Comparison of ENCODE assay signal across 8 cellular contexts in genomic region chr3:184362668-184363540, GRCh38. TPM values are rescaled to one million over a fixed set of nuclear protein-coding genes. Genes with fewer than 3 reads are reported as not detected.
DNase-seq lines count a peak whose midpoint lies in the region; ATAC-seq and TF ChIP-seq lines count a peak whose summit lies in the region.

No MANE protein-coding gene starts in this region.

- peak; percentile 87 for TF ChIP-seq POLR2A in erythroblast (IDR thresholded peaks at IDR 0.05; ENCODE audit: low read length)

- no peaks in the 10 kb centered on the region for H3K36me3 ChIP-seq in mucosa of stomach (ENCODE audit: control insufficient read depth, insufficient read depth, low read length)

- peak overlapping the region; percentile 92 to 100 (median 97) for H3K4me3 Mint-ChIP-seq in IgD-negative memory B cell

- peaks cover 30% of the 10 kb centered on the region for H3K4me1 ChIP-seq in mucosa of stomach (ENCODE audit: control insufficient read depth, insufficient read depth, low read length)

- peaks cover 11 to 15% (median 12%) of the 10 kb centered on the region in 3 donors for H3K4me1 Mint-ChIP-seq in IgD-negative memory B cell

- peak; percentile 83 for ATAC-seq in GM21529 (IDR thresholded peaks at IDR 0.05; ENCODE audit: unreplicated experiment)

- no peaks in the 10 kb centered on the region for H3K27me3 ChIP-seq in mucosa of stomach (ENCODE audit: control insufficient read depth, insufficient read depth, low read length)

- no peaks in the 10 kb centered on the region for H3K9me3 Mint-ChIP-seq in IgD-negative memory B cell

- H3K27ac Mint-ChIP-seq in IgD-negative memory B cell: peak overlapping the region; percentile 95 to 98 (median 97)

- DNase-seq in DMS153 treated with DMSO at 0.1 percent for 48 hours (lab: John Stamatoyannopoulos, UW; ENCODE audit: unreplicated experiment): peak; percentile 95
- DNase-seq in OCI-M1 (lab: John Stamatoyannopoulos, UW): peak; percentile 97
- peak; percentile 88 for DNase-seq in activated T-cell treated with anti-CD3 and anti-CD28 coated beads, Interleukin-2, amount 50 U/mL, for 1 hour
- peak; percentile 98 to 99 for DNase-seq in erythroblast (lab: John Stamatoyannopoulos, UW)
- peak; percentile 90 to 97 for DNase-seq in stimulated activated CD8-positive, alpha-beta memory T cell treated with anti-CD3 and anti-CD28 coated beads, Interleukin-7, amount 100 ng/mL, for 1 hour (ENCODE audit: low read depth in 2 of 2)

- peak overlapping the region; percentile 91 for H3K4me3 ChIP-seq in mucosa of stomach (ENCODE audit: low read length)

- no peaks in the 10 kb centered on the region for H3K27me3 Mint-ChIP-seq in IgD-negative memory B cell

- peaks cover 2% of the 10 kb centered on the region for H3K36me3 Mint-ChIP-seq in IgD-negative memory B cell

- no peaks in the 10 kb centered on the region for H3K9me3 ChIP-seq in mucosa of stomach (ENCODE audit: control insufficient read depth, low read length)

- peak overlapping the region; percentile 97 for H3K9ac ChIP-seq in mucosa of stomach (ENCODE audit: low read length)

RNA-seq across cellular contexts. Expression of gene POLR2H, which starts 1.4 kb away (rescaled TPM):
- 40.8 TPM for polyA plus RNA-seq in IgD-negative memory B cell

RNA-seq across cellular contexts. Expression of gene CLCN2, which starts 1.5 kb away (rescaled TPM):
- 0.53 TPM for polyA plus RNA-seq in IgD-negative memory B cell

RNA-seq across cellular contexts. Expression of gene THPO, which starts 15.1 kb away (rescaled TPM):
- 0.14 TPM for polyA plus RNA-seq in IgD-negative memory B cell

RNA-seq across cellular contexts. Expression of gene CHRD, which starts 16.9 kb away (rescaled TPM):
- not detected for polyA plus RNA-seq in IgD-negative memory B cell

RNA-seq across cellular contexts. Expression of gene FAM131A, which starts 25.5 kb away (rescaled TPM):
- 2.6 TPM for polyA plus RNA-seq in IgD-negative memory B cell

Comparison
In these comparisons a context has a peak if more than half of its experiments do, and no peak if none do; other contexts are left out.
1. Peak in every context shown above with its lines: DNase-seq, ATAC-seq and H3K4me3 ChIP-seq.